ENCODE assay signal across 1 cellular context in the genomic region with DNA sequence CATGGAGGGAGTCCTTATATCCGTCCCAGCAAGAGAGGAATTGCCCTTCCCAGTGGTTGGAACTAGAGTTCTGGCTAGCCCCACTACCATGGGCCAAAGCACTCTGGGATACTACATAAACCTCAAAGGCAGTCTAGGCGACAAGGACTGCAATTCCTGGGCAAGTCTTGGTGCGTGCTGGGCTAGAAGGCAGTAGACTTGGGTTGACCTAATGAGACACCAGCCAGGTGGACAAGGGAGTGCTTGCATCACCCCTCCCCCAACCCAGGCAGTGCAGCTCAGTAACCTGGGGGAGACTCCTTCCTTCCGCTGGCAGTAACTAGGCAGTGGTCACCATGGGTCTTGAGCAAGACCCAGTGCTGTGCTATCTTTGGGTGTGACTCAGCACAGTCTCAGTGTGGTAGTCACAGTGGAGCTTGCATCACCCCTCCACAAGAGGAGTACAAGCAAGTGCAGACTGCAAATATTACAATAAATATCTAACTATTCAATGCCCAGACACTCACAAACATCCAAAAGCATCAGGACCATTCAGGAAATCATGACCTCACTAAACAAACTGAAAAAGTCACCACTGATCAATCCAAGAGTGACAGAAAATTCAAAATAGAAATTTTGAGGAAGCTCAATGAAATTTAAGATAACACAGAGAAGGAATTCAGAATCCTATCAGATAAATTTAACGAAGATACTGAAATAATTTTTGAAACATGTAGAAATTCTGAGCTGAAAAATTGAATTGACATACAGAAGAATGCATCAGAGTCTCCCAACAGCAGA.
A peak's percentile ranks its signal among the peaks of the same experiment; 100 is the strongest.
TF ChIP-seq lines count a peak whose summit lies in the region.

No MANE protein-coding gene starts in this region.

TF ChIP-seq in K562, 482 proteins besides CTCF, POLR2A, EP300 and RAD21 (continued from another document and continues in another):
- TF ChIP-seq, protein P1, sequence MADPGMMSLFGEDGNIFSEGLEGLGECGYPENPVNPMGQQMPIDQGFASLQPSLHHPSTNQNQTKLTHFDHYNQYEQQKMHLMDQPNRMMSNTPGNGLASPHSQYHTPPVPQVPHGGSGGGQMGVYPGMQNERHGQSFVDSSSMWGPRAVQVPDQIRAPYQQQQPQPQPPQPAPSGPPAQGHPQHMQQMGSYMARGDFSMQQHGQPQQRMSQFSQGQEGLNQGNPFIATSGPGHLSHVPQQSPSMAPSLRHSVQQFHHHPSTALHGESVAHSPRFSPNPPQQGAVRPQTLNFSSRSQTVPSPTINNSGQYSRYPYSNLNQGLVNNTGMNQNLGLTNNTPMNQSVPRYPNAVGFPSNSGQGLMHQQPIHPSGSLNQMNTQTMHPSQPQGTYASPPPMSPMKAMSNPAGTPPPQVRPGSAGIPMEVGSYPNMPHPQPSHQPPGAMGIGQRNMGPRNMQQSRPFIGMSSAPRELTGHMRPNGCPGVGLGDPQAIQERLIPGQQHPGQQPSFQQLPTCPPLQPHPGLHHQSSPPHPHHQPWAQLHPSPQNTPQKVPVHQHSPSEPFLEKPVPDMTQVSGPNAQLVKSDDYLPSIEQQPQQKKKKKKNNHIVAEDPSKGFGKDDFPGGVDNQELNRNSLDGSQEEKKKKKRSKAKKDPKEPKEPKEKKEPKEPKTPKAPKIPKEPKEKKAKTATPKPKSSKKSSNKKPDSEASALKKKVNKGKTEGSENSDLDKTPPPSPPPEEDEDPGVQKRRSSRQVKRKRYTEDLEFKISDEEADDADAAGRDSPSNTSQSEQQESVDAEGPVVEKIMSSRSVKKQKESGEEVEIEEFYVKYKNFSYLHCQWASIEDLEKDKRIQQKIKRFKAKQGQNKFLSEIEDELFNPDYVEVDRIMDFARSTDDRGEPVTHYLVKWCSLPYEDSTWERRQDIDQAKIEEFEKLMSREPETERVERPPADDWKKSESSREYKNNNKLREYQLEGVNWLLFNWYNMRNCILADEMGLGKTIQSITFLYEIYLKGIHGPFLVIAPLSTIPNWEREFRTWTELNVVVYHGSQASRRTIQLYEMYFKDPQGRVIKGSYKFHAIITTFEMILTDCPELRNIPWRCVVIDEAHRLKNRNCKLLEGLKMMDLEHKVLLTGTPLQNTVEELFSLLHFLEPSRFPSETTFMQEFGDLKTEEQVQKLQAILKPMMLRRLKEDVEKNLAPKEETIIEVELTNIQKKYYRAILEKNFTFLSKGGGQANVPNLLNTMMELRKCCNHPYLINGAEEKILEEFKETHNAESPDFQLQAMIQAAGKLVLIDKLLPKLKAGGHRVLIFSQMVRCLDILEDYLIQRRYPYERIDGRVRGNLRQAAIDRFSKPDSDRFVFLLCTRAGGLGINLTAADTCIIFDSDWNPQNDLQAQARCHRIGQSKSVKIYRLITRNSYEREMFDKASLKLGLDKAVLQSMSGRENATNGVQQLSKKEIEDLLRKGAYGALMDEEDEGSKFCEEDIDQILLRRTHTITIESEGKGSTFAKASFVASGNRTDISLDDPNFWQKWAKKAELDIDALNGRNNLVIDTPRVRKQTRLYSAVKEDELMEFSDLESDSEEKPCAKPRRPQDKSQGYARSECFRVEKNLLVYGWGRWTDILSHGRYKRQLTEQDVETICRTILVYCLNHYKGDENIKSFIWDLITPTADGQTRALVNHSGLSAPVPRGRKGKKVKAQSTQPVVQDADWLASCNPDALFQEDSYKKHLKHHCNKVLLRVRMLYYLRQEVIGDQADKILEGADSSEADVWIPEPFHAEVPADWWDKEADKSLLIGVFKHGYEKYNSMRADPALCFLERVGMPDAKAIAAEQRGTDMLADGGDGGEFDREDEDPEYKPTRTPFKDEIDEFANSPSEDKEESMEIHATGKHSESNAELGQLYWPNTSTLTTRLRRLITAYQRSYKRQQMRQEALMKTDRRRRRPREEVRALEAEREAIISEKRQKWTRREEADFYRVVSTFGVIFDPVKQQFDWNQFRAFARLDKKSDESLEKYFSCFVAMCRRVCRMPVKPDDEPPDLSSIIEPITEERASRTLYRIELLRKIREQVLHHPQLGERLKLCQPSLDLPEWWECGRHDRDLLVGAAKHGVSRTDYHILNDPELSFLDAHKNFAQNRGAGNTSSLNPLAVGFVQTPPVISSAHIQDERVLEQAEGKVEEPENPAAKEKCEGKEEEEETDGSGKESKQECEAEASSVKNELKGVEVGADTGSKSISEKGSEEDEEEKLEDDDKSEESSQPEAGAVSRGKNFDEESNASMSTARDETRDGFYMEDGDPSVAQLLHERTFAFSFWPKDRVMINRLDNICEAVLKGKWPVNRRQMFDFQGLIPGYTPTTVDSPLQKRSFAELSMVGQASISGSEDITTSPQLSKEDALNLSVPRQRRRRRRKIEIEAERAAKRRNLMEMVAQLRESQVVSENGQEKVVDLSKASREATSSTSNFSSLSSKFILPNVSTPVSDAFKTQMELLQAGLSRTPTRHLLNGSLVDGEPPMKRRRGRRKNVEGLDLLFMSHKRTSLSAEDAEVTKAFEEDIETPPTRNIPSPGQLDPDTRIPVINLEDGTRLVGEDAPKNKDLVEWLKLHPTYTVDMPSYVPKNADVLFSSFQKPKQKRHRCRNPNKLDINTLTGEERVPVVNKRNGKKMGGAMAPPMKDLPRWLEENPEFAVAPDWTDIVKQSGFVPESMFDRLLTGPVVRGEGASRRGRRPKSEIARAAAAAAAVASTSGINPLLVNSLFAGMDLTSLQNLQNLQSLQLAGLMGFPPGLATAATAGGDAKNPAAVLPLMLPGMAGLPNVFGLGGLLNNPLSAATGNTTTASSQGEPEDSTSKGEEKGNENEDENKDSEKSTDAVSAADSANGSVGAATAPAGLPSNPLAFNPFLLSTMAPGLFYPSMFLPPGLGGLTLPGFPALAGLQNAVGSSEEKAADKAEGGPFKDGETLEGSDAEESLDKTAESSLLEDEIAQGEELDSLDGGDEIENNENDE (IDR thresholded peaks at IDR 0.05; ENCODE audit: low read depth, low read length): no peak
- no peak for TF ChIP-seq CHCHD3 (CRISPR knock-in tag; IDR thresholded peaks at IDR 0.05)
- TF ChIP-seq, protein P2, sequence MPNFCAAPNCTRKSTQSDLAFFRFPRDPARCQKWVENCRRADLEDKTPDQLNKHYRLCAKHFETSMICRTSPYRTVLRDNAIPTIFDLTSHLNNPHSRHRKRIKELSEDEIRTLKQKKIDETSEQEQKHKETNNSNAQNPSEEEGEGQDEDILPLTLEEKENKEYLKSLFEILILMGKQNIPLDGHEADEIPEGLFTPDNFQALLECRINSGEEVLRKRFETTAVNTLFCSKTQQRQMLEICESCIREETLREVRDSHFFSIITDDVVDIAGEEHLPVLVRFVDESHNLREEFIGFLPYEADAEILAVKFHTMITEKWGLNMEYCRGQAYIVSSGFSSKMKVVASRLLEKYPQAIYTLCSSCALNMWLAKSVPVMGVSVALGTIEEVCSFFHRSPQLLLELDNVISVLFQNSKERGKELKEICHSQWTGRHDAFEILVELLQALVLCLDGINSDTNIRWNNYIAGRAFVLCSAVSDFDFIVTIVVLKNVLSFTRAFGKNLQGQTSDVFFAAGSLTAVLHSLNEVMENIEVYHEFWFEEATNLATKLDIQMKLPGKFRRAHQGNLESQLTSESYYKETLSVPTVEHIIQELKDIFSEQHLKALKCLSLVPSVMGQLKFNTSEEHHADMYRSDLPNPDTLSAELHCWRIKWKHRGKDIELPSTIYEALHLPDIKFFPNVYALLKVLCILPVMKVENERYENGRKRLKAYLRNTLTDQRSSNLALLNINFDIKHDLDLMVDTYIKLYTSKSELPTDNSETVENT (CRISPR knock-in tag; IDR thresholded peaks at IDR 0.05): no peak
- TF ChIP-seq, protein P3, sequence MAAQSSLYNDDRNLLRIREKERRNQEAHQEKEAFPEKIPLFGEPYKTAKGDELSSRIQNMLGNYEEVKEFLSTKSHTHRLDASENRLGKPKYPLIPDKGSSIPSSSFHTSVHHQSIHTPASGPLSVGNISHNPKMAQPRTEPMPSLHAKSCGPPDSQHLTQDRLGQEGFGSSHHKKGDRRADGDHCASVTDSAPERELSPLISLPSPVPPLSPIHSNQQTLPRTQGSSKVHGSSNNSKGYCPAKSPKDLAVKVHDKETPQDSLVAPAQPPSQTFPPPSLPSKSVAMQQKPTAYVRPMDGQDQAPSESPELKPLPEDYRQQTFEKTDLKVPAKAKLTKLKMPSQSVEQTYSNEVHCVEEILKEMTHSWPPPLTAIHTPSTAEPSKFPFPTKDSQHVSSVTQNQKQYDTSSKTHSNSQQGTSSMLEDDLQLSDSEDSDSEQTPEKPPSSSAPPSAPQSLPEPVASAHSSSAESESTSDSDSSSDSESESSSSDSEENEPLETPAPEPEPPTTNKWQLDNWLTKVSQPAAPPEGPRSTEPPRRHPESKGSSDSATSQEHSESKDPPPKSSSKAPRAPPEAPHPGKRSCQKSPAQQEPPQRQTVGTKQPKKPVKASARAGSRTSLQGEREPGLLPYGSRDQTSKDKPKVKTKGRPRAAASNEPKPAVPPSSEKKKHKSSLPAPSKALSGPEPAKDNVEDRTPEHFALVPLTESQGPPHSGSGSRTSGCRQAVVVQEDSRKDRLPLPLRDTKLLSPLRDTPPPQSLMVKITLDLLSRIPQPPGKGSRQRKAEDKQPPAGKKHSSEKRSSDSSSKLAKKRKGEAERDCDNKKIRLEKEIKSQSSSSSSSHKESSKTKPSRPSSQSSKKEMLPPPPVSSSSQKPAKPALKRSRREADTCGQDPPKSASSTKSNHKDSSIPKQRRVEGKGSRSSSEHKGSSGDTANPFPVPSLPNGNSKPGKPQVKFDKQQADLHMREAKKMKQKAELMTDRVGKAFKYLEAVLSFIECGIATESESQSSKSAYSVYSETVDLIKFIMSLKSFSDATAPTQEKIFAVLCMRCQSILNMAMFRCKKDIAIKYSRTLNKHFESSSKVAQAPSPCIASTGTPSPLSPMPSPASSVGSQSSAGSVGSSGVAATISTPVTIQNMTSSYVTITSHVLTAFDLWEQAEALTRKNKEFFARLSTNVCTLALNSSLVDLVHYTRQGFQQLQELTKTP (IDR thresholded peaks at IDR 0.05; ENCODE audit: low read depth in 1 of 2, partially characterized antibody in 2 of 2): peak; percentile 55 to 69
- no peak for TF ChIP-seq ETS2 (tag; IDR thresholded peaks at IDR 0.05; ENCODE audit: borderline replicate concordance, poor library complexity, severe bottlenecking)
- peak; percentile 92 for TF ChIP-seq ARID1B (IDR thresholded peaks at IDR 0.05)
- TF ChIP-seq ZNF717 (CRISPR knock-in tag; IDR thresholded peaks at IDR 0.05): no peak
- no peak for TF ChIP-seq ARHGAP35 (IDR thresholded peaks at IDR 0.05; ENCODE audit: partially characterized antibody)
- TF ChIP-seq, protein P4, sequence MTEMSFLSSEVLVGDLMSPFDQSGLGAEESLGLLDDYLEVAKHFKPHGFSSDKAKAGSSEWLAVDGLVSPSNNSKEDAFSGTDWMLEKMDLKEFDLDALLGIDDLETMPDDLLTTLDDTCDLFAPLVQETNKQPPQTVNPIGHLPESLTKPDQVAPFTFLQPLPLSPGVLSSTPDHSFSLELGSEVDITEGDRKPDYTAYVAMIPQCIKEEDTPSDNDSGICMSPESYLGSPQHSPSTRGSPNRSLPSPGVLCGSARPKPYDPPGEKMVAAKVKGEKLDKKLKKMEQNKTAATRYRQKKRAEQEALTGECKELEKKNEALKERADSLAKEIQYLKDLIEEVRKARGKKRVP (CRISPR knock-in tag; IDR thresholded peaks at IDR 0.05): peak; percentile 91
- no peak for TF ChIP-seq ZNF644 (tag; IDR thresholded peaks at IDR 0.05; ENCODE audit: low read depth)
- no peak for TF ChIP-seq GTF2E2 (tag; IDR thresholded peaks at IDR 0.05)
- TF ChIP-seq, protein P5, sequence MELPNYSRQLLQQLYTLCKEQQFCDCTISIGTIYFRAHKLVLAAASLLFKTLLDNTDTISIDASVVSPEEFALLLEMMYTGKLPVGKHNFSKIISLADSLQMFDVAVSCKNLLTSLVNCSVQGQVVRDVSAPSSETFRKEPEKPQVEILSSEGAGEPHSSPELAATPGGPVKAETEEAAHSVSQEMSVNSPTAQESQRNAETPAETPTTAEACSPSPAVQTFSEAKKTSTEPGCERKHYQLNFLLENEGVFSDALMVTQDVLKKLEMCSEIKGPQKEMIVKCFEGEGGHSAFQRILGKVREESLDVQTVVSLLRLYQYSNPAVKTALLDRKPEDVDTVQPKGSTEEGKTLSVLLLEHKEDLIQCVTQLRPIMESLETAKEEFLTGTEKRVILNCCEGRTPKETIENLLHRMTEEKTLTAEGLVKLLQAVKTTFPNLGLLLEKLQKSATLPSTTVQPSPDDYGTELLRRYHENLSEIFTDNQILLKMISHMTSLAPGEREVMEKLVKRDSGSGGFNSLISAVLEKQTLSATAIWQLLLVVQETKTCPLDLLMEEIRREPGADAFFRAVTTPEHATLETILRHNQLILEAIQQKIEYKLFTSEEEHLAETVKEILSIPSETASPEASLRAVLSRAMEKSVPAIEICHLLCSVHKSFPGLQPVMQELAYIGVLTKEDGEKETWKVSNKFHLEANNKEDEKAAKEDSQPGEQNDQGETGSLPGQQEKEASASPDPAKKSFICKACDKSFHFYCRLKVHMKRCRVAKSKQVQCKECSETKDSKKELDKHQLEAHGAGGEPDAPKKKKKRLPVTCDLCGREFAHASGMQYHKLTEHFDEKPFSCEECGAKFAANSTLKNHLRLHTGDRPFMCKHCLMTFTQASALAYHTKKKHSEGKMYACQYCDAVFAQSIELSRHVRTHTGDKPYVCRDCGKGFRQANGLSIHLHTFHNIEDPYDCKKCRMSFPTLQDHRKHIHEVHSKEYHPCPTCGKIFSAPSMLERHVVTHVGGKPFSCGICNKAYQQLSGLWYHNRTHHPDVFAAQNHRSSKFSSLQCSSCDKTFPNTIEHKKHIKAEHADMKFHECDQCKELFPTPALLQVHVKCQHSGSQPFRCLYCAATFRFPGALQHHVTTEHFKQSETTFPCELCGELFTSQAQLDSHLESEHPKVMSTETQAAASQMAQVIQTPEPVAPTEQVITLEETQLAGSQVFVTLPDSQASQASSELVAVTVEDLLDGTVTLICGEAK (IDR thresholded peaks at IDR 0.05): peak; percentile 39; the same call in 1 of the 2 replicates
- TF ChIP-seq, protein P5 (CRISPR knock-in tag; IDR thresholded peaks at IDR 0.05): no peak
- no peak for TF ChIP-seq SIX5 (IDR thresholded peaks at IDR 0.05; ENCODE audit: borderline replicate concordance in 1 of 2, insufficient read depth in 1 of 2, low read depth in 1 of 2, low read length in 2 of 2)
- no peak for TF ChIP-seq HDAC3 (IDR thresholded peaks at IDR 0.05; ENCODE audit: borderline replicate concordance, partially characterized antibody)
- TF ChIP-seq CBFB (CRISPR knock-in tag; IDR thresholded peaks at IDR 0.05): 0 out of 2 replicates have a peak, but pooled peaks have one; percentile 50
